In the genomic region with DNA sequence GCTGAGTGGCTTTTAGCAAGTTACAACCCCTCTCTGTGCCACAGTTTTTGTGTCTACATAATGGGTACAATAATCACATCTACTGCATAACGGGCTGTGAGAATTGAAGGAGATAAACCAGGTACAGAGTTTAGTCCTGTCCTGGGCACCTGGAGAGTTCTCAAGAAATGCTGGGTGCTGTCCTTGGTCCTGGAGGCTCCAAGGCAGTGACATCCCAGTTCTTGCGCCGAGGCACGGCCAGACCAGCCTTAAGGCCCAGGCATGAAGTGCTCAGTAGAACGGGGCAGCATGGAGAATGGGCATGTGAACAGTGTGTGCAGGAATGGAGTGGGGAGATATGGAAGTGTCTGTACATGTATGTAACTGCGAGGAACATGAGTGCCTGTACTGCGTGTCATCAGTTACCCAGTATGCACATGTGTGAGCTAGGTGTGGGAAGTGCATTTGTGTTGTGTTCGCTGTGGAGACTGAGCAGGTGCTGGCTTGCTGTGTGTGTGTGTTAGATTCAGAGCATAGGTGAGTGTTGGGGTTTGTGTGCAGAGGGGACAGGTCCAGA, we compare ENCODE assay signal across 11 cellular contexts. TPM values are rescaled to one million over a fixed set of nuclear protein-coding genes. Genes with fewer than 3 reads are reported as not detected.
A peak's percentile ranks its signal among the peaks of the same experiment; 100 is the strongest.
DNase-seq lines count a peak whose midpoint lies in the region; ATAC-seq and TF ChIP-seq lines count a peak whose summit lies in the region.
"Had no signal": no experiment of that assay in that cellular context is flagged by ENCODE, and none has a peak within 500 bp of the region (broad histone marks: within the 10 kb centered on the region; RNA-seq: fewer than 3 reads in every experiment).

No MANE protein-coding gene starts in this region.

- H3K4me1 ChIP-seq in endodermal cell (ENCODE audit: control insufficient read depth, insufficient read depth, low read length): no peaks in the 10 kb centered on the region

- no peak overlapping the region for H3K9ac ChIP-seq in endodermal cell (ENCODE audit: extremely low read depth, low read length, poor library complexity, severe bottlenecking)

- ATAC-seq in activated CD8-positive, alpha-beta memory T cell treated with anti-CD3 and anti-CD28 coated beads, Interleukin-2, amount 10 ng/mL, durations not matched to agents 7 days and 5 days: no peak
- ATAC-seq: T-helper 17 cell had no signal

- peaks cover 26% of the 10 kb centered on the region for H3K27me3 Mint-ChIP-seq in activated CD4-positive, alpha-beta T cell treated with anti-CD3 and anti-CD28 coated beads, Interleukin-2, amount 10 ng/mL, durations not matched to agents 24 days and 14 days
- H3K27me3 Mint-ChIP-seq in endodermal cell (ENCODE audit: insufficient read depth): peaks cover 39% of the 10 kb centered on the region
- H3K27me3 Mint-ChIP-seq in activated CD8-positive, alpha-beta memory T cell treated with anti-CD3 and anti-CD28 coated beads, Interleukin-2, amount 10 ng/mL, durations not matched to agents 7 days and 5 days: peaks cover 30% of the 10 kb centered on the region

- H3K4me3 Mint-ChIP-seq in activated CD4-positive, alpha-beta T cell treated with anti-CD3 and anti-CD28 coated beads, Interleukin-2, amount 10 ng/mL, durations not matched to agents 24 days and 14 days: no peak overlapping the region
- H3K4me3 Mint-ChIP-seq in endodermal cell: no peak overlapping the region
- no peak overlapping the region for H3K4me3 Mint-ChIP-seq in activated CD8-positive, alpha-beta memory T cell treated with anti-CD3 and anti-CD28 coated beads, Interleukin-2, amount 10 ng/mL, durations not matched to agents 7 days and 5 days
- H3K4me3 Mint-ChIP-seq: T-helper 17 cell had no signal

- H3K27ac Mint-ChIP-seq in activated CD4-positive, alpha-beta T cell treated with anti-CD3 and anti-CD28 coated beads, Interleukin-2, amount 10 ng/mL, durations not matched to agents 24 days and 14 days: no peak overlapping the region
- H3K27ac Mint-ChIP-seq in endodermal cell: no peak overlapping the region
- no peak overlapping the region for H3K27ac Mint-ChIP-seq in activated CD8-positive, alpha-beta memory T cell treated with anti-CD3 and anti-CD28 coated beads, Interleukin-2, amount 10 ng/mL, durations not matched to agents 7 days and 5 days
- H3K27ac Mint-ChIP-seq: T-helper 17 cell had no signal

- H3K27ac ChIP-seq in endodermal cell (ENCODE audit: low read depth, low read length): no peak overlapping the region

- H3K4me3 ChIP-seq in endodermal cell (ENCODE audit: low read length): no peak overlapping the region

- DNase-seq in activated CD4-positive, alpha-beta T cell treated with anti-CD3 and anti-CD28 coated beads, Interleukin-2, amount 10 ng/mL, durations not matched to agents 24 days and 14 days: peak; percentile 73
- DNase-seq in activated CD4-positive, alpha-beta T cell treated with anti-CD3 and anti-CD28 coated beads, Interleukin-2, amount 50 U/mL, for 1 hour: no peak
- DNase-seq in RPMI8226 (peak; percentile 71), endodermal cell (peak; percentile 92), renal cortical epithelial cell (ENCODE audit: low read depth) (peak; percentile 40), SIG-M5 treated with dmso at 0.1 percent for 504 hours (lab: John Stamatoyannopoulos, UW; ENCODE audit: unreplicated experiment) (no peak)
- no peak for DNase-seq in activated effector memory CD4-positive, alpha-beta T cell treated with anti-CD3 and anti-CD28 coated beads, Interleukin-2, amount 50 U/mL, for 16 hours
- DNase-seq in activated CD8-positive, alpha-beta memory T cell treated with anti-CD3 and anti-CD28 coated beads, Interleukin-2, amount 10 ng/mL, durations not matched to agents 7 days and 5 days: no peak
- DNase-seq: NCI-H526, T-helper 17 cell had no signal

- CTCF ChIA-PET in activated CD8-positive, alpha-beta memory T cell treated with anti-CD3 and anti-CD28 coated beads, Interleukin-2, amount 10 ng/mL, durations not matched to agents 7 days and 5 days (lab: Charles Lee): no interaction called here

- intact Hi-C loops in activated CD4-positive, alpha-beta T cell treated with anti-CD3 and anti-CD28 coated beads, Interleukin-2, amount 10 ng/mL, durations not matched to agents 24 days and 14 days (cut with micrococcal nuclease): no loop called here

- TF ChIP-seq CTCF in endodermal cell (conservative IDR thresholded peaks at IDR 0.05): no peak

- 43 to 60% methylated on average over 6 to 8 of the region's 8 CpGs for WGBS in endodermal cell (ENCODE audit: insufficient coverage in 1 of 2, insufficient read length in 1 of 2), 2 experiments

- H3K9me3 ChIP-seq in endodermal cell (ENCODE audit: control insufficient read depth, low read length): no peaks in the 10 kb centered on the region

- H3K4me1 Mint-ChIP-seq in activated CD4-positive, alpha-beta T cell treated with anti-CD3 and anti-CD28 coated beads, Interleukin-2, amount 10 ng/mL, durations not matched to agents 24 days and 14 days: no peaks in the 10 kb centered on the region
- peaks cover 1% of the 10 kb centered on the region for H3K4me1 Mint-ChIP-seq in endodermal cell
- H3K4me1 Mint-ChIP-seq in activated CD8-positive, alpha-beta memory T cell treated with anti-CD3 and anti-CD28 coated beads, Interleukin-2, amount 10 ng/mL, durations not matched to agents 7 days and 5 days: no peaks in the 10 kb centered on the region
- H3K4me1 Mint-ChIP-seq: T-helper 17 cell had no signal

- H3K27me3 ChIP-seq in endodermal cell (ENCODE audit: control insufficient read depth, insufficient read depth, low read length, poor library complexity, severe bottlenecking): peaks cover 52% of the 10 kb centered on the region

- no peaks in the 10 kb centered on the region for H3K36me3 ChIP-seq in endodermal cell (ENCODE audit: control insufficient read depth, insufficient read depth, low read length)

- no peaks in the 10 kb centered on the region for H3K36me3 Mint-ChIP-seq in activated CD4-positive, alpha-beta T cell treated with anti-CD3 and anti-CD28 coated beads, Interleukin-2, amount 10 ng/mL, durations not matched to agents 24 days and 14 days (ENCODE audit: low read depth)
- H3K36me3 Mint-ChIP-seq in endodermal cell (ENCODE audit: low read depth): no peaks in the 10 kb centered on the region
- H3K36me3 Mint-ChIP-seq in activated CD8-positive, alpha-beta memory T cell treated with anti-CD3 and anti-CD28 coated beads, Interleukin-2, amount 10 ng/mL, durations not matched to agents 7 days and 5 days: no peaks in the 10 kb centered on the region

- H3K9me3 Mint-ChIP-seq in activated CD4-positive, alpha-beta T cell treated with anti-CD3 and anti-CD28 coated beads, Interleukin-2, amount 10 ng/mL, durations not matched to agents 24 days and 14 days: no peaks in the 10 kb centered on the region
- H3K9me3 Mint-ChIP-seq in endodermal cell: no peaks in the 10 kb centered on the region
- H3K9me3 Mint-ChIP-seq in activated CD8-positive, alpha-beta memory T cell treated with anti-CD3 and anti-CD28 coated beads, Interleukin-2, amount 10 ng/mL, durations not matched to agents 7 days and 5 days (ENCODE audit: low read depth): no peaks in the 10 kb centered on the region

RNA-seq across cellular contexts. Expression of gene UNC5A, which starts 6.3 kb away (rescaled TPM):
- not detected in 2 replicates for total RNA-seq in activated CD4-positive, alpha-beta T cell treated with anti-CD3 and anti-CD28 coated beads, Interleukin-2, amount 10 ng/mL, durations not matched to agents 24 days and 14 days
- total RNA-seq in endodermal cell (1 to 10 TPM in 1 of 2 donors, under 1 TPM in 1; 0.89 to 1.4 TPM), renal cortical epithelial cell (0.69 and 2.2 TPM in 2 replicates)
- 3.4 TPM for polyA plus RNA-seq in endodermal cell (2013, experiment 1 of 2)
- polyA plus RNA-seq in endodermal cell (2013, experiment 2 of 2): 3.0 TPM
- total RNA-seq in activated CD8-positive, alpha-beta memory T cell treated with anti-CD3 and anti-CD28 coated beads, Interleukin-2, amount 10 ng/mL, durations not matched to agents 7 days and 5 days: not detected
- total RNA-seq: T-helper 17 cell had no signal
- polyA plus RNA-seq: AG04450 had no signal

Comparison
In these comparisons a context has a peak if more than half of its experiments do, and no peak if none do; other contexts are left out.
1. DNase-seq: peak in activated CD4-positive, alpha-beta T cell treated with anti-CD3 and anti-CD28 coated beads, Interleukin-2, amount 10 ng/mL, durations not matched to agents 24 days and 14 days (single experiment), RPMI8226 (single experiment), endodermal cell (single experiment) and renal cortical epithelial cell (single experiment); none in activated CD4-positive, alpha-beta T cell treated with anti-CD3 and anti-CD28 coated beads, Interleukin-2, amount 50 U/mL, for 1 hour (single experiment), SIG-M5 treated with dmso at 0.1 percent for 504 hours (single experiment), activated effector memory CD4-positive, alpha-beta T cell treated with anti-CD3 and anti-CD28 coated beads, Interleukin-2, amount 50 U/mL, for 16 hours (single experiment) and activated CD8-positive, alpha-beta memory T cell treated with anti-CD3 and anti-CD28 coated beads, Interleukin-2, amount 10 ng/mL, durations not matched to agents 7 days and 5 days (single experiment).